ENCODE assay signal across 1 cellular context in genomic region chr9:106868565-106868964, GRCh38.
TF ChIP-seq lines count a peak whose summit lies in the region.

No MANE protein-coding gene starts in this region.

TF ChIP-seq in GM23338, 12 proteins besides CTCF, POLR2A, EP300 and RAD21 (continued from another document):
- no peak for TF ChIP-seq ZNF462 (CRISPR knock-in tag; IDR thresholded peaks at IDR 0.05)
- no peak for TF ChIP-seq ETS1 (IDR thresholded peaks at IDR 0.05)
- no peak for TF ChIP-seq POLR2AphosphoS5 (IDR thresholded peaks at IDR 0.05; ENCODE audit: low read depth)
- no peak for TF ChIP-seq ZNF114 (CRISPR knock-in tag; IDR thresholded peaks at IDR 0.05)
